Comparison of ENCODE assay signal across 14 cellular contexts in genomic region chr13:20891768-20892167, GRCh38.
"Had no signal": no experiment of that assay in that cellular context is flagged by ENCODE, and none has a peak within 500 bp of the region (broad histone marks: within the 10 kb centered on the region; RNA-seq: fewer than 3 reads in every experiment).

No MANE protein-coding gene starts in this region.

- H3K36me3 ChIP-seq: brain microvascular endothelial cell, pancreas, upper lobe of left lung had no signal

- H3K4me3 ChIP-seq: pancreas, sigmoid colon, upper lobe of left lung had no signal

- H3K27ac Mint-ChIP-seq: activated naive CD8-positive, alpha-beta T cell had no signal

- H3K9me3 ChIP-seq: pancreas, sigmoid colon, upper lobe of left lung had no signal

- H3K27me3 Mint-ChIP-seq: activated naive CD8-positive, alpha-beta T cell; stimulated activated naive CD8-positive, alpha-beta T cell treated with anti-CD3 and anti-CD28 coated beads, Interleukin-15, amount 100 ng/mL, for 72 hours had no signal

- DNase-seq: activated CD4-positive, CD25-positive, alpha-beta regulatory T cell treated with anti-CD3 and anti-CD28 coated beads, Interleukin-2, amount 50 U/mL, for 72 hours; activated T-cell treated with anti-CD3 and anti-CD28 coated beads, Interleukin-2, amount 50 U/mL, for 1 hour; brain microvascular endothelial cell; dermis blood vessel endothelial cell; foreskin melanocyte; midbrain; pancreas; sigmoid colon; stimulated activated CD4-positive, alpha-beta T cell treated with anti-CD3 and anti-CD28 coated beads, Interleukin-1b, Interleukin-23, amount 100 ng/mL, for 48 hours; stimulated activated naive CD8-positive, alpha-beta T cell treated with anti-CD3 and anti-CD28 coated beads, Interleukin-15, amount 100 ng/mL, for 72 hours; T1000; upper lobe of left lung had no signal

- H3K4me1 ChIP-seq: sigmoid colon, upper lobe of left lung had no signal

- H3K9me3 Mint-ChIP-seq: stimulated activated naive CD8-positive, alpha-beta T cell treated with anti-CD3 and anti-CD28 coated beads, Interleukin-15, amount 100 ng/mL, for 72 hours had no signal

- FAIRE-seq: pancreas had no signal

- H3K27me3 ChIP-seq: brain microvascular endothelial cell, pancreas, sigmoid colon, upper lobe of left lung had no signal

- ATAC-seq: pancreas; stimulated activated naive CD8-positive, alpha-beta T cell treated with anti-CD3 and anti-CD28 coated beads, Interleukin-15, amount 100 ng/mL, for 72 hours had no signal

- H3K4me3 Mint-ChIP-seq: activated naive CD8-positive, alpha-beta T cell; stimulated activated naive CD8-positive, alpha-beta T cell treated with anti-CD3 and anti-CD28 coated beads, Interleukin-15, amount 100 ng/mL, for 72 hours had no signal

- H3K27ac ChIP-seq: brain microvascular endothelial cell, epithelial cell of prostate, pancreas, sigmoid colon, upper lobe of left lung had no signal
